26 cellular contexts compared by ENCODE assay signal in genomic region chr14:68656452-68656851, GRCh38.
DNase-seq lines count a peak whose midpoint lies in the region; ATAC-seq, FAIRE-seq and TF ChIP-seq lines count a peak whose summit lies in the region.
"Had no signal": no experiment of that assay in that cellular context is flagged by ENCODE, and none has a peak within 500 bp of the region (broad histone marks: within the 10 kb centered on the region; RNA-seq: fewer than 3 reads in every experiment).

No MANE protein-coding gene starts in this region.

- peak in 1 of 2 experiments; percentile 15; a peak in 2 of 6 replicates for ATAC-seq in A549
- no peak for ATAC-seq in GM18511 (IDR thresholded peaks at IDR 0.05; ENCODE audit: unreplicated experiment)
- ATAC-seq: activated naive CD8-positive, alpha-beta T cell treated with anti-CD3 and anti-CD28 coated beads, Interleukin-2, amount 50 U/mL, for 24 hours; natural killer cell; right cardiac atrium; stimulated activated memory B cell treated with anti-CD40 and anti-IgM and Interleukin-4, amounts not matched to agents 10 μg/mL and 1 μg/mL and 100 μg/mL, for 72 hours had no signal

- H4K8ac ChIP-seq in trophoblast cell (ENCODE audit: low read depth, low read length), result peak overlapping the region; percentile 30

- H3K79me1 ChIP-seq in trophoblast cell (ENCODE audit: low read length), result peaks cover 47% of the 10 kb centered on the region

- no peak overlapping the region for H3K4ac ChIP-seq in trophoblast cell (ENCODE audit: low read depth, low read length)

- in situ Hi-C loops in transverse colon (cut with MboI; ENCODE audit: low pct_ligation_motif_present in 1 of 4, low pct_unique_long_range_greater_than_20kb in 1 of 4, low sequenced_read_pairs in 3 of 4), result no loop called here

- H3K4me2 ChIP-seq in A549, result no peak overlapping the region
- H3K4me2 ChIP-seq in Loucy (ENCODE audit: low read depth, low read length, poor library complexity, severe bottlenecking), result no peak overlapping the region
- no peak overlapping the region for H3K4me2 ChIP-seq in hepatocyte
- H3K4me2 ChIP-seq in trophoblast cell (ENCODE audit: low read length), result no peak overlapping the region

- no peak for TF ChIP-seq POLR2A in A549 (IDR thresholded peaks at IDR 0.05; ENCODE audit: low read length)
- no peak for TF ChIP-seq POLR2A in transverse colon (IDR thresholded peaks at IDR 0.05)

- no peak overlapping the region for H3K27ac Mint-ChIP-seq in CD14-positive monocyte
- H3K27ac Mint-ChIP-seq: activated CD4-positive, alpha-beta memory T cell treated with anti-CD3 and anti-CD28 coated beads for 36 hours; activated naive CD8-positive, alpha-beta T cell treated with anti-CD3 and anti-CD28 coated beads, Interleukin-2, amount 50 U/mL, for 24 hours; natural killer cell; T-helper 1 cell treated with Interleukin-12 subunit alpha and Interleukin-12 subunit beta and Interleukin-4 antibody, amounts not matched to agents 30 μg/mL and 1 μg/mL, for 36 hours had no signal

- H3K9me2 ChIP-seq in Loucy (replicated peaks; ENCODE audit: low read depth, low read length), result no peaks in the 10 kb centered on the region
- no peaks in the 10 kb centered on the region for H3K9me2 ChIP-seq in hepatocyte (replicated peaks; ENCODE audit: insufficient read depth)
- H3K9me2 ChIP-seq: SK-N-SH had no signal

- WGBS in A549 (ENCODE audit: missing lambda C conversion rate), result 91% methylated on average over 6 of the region's 8 CpGs
- WGBS in hepatocyte (ENCODE audit: low lambda C conversion rate, missing lambda C conversion rate), result 96% methylated on average over 8 of the region's 8 CpGs
- no CpG with 5 or more reads among the region's 8 CpGs for WGBS in trophoblast cell (ENCODE audit: extremely low coverage, insufficient coverage, insufficient read length)
- 97% methylated on average over 7 of the region's 8 CpGs; no CpG with 5 or more reads in 1 of the 2 donors for WGBS in transverse colon (ENCODE audit: low coverage in 1 of 2), 2 donors

- H3K27ac ChIP-seq in A549 (peak overlapping the region; percentile 64 to 83), hepatocyte (peak overlapping the region; percentile 92), trophoblast cell (ENCODE audit: low read depth, low read length) (no peak overlapping the region), transverse colon (peak overlapping the region in 2 of 4 donors; percentile 52 to 91)
- H3K27ac ChIP-seq: pancreas had no signal

- H3K9me3 Mint-ChIP-seq in CD14-positive monocyte, result no peaks in the 10 kb centered on the region
- H3K9me3 Mint-ChIP-seq: activated CD4-positive, alpha-beta memory T cell treated with anti-CD3 and anti-CD28 coated beads for 36 hours; activated naive CD8-positive, alpha-beta T cell treated with anti-CD3 and anti-CD28 coated beads, Interleukin-2, amount 50 U/mL, for 24 hours; natural killer cell; stimulated activated memory B cell treated with anti-CD40 and anti-IgM and Interleukin-4, amounts not matched to agents 10 μg/mL and 1 μg/mL and 100 μg/mL, for 72 hours; T-helper 1 cell treated with Interleukin-12 subunit alpha and Interleukin-12 subunit beta and Interleukin-4 antibody, amounts not matched to agents 30 μg/mL and 1 μg/mL, for 36 hours had no signal

- H3K36me3 Mint-ChIP-seq in CD14-positive monocyte, result peaks cover 0 to 13% of the 10 kb centered on the region in 2 donors
- H3K36me3 Mint-ChIP-seq: activated CD4-positive, alpha-beta memory T cell treated with anti-CD3 and anti-CD28 coated beads for 36 hours; natural killer cell had no signal

- no peak for TF ChIP-seq EP300 in A549 (IDR thresholded peaks at IDR 0.05)
- TF ChIP-seq EP300 in transverse colon (IDR thresholded peaks at IDR 0.05; ENCODE audit: low read depth), result no peak

- no peak for FAIRE-seq in A549 (lab: Jason Lieb, UNC)
- FAIRE-seq: G401.6, pancreas, TTC549 had no signal

- H4K20me1 ChIP-seq in Loucy (ENCODE audit: insufficient read depth, low read length, poor library complexity, severe bottlenecking) (no peaks in the 10 kb centered on the region), hepatocyte (ENCODE audit: insufficient read depth, poor library complexity, severe bottlenecking) (no peaks in the 10 kb centered on the region)

- H3K4me3 ChIP-seq in A549 (no peak overlapping the region), Loucy (ENCODE audit: low read length, poor library complexity, severe bottlenecking) (no peak overlapping the region), hepatocyte (no peak overlapping the region), trophoblast cell (ENCODE audit: low read depth, low read length) (no peak overlapping the region), transverse colon (no peak overlapping the region)
- H3K4me3 ChIP-seq: pancreas, testis had no signal

- H3K27me3 ChIP-seq in Loucy (ENCODE audit: insufficient read depth, low read length, poor library complexity, severe bottlenecking) (no peaks in the 10 kb centered on the region), hepatocyte (no peaks in the 10 kb centered on the region), trophoblast cell (ENCODE audit: insufficient read depth, low read length) (no peaks in the 10 kb centered on the region), transverse colon (no peaks in the 10 kb centered on the region)
- H3K27me3 ChIP-seq: BE2C, pancreas, testis had no signal

- H2AFZ ChIP-seq in Loucy (ENCODE audit: low read length) (no peak overlapping the region), hepatocyte (no peak overlapping the region), trophoblast cell (ENCODE audit: insufficient read depth, low read length, poor library complexity) (no peak overlapping the region)

- DNase-seq in A549 (ENCODE audit: low read depth in 1 of 2, low spot score in 1 of 2) (no peak), hepatocyte (ENCODE audit: low spot score) (no peak), trophoblast cell (no peak), CD14-positive monocyte (ENCODE audit: low spot score) (no peak), HCEC 1CT (no peak), transverse colon (no peak)
- DNase-seq: activated CD4-positive, alpha-beta memory T cell treated with anti-CD3 and anti-CD28 coated beads for 36 hours; activated gamma-delta T cell treated with Interleukin-2 at 50 U/mL for 16 hours; activated naive CD8-positive, alpha-beta T cell treated with anti-CD3 and anti-CD28 coated beads, Interleukin-2, amount 50 U/mL, for 24 hours; activated T-cell treated with anti-CD3 and anti-CD28 coated beads for 4 hours; BE2C; natural killer cell; NCI-H1436 treated with DMSO at 0.1 percent for 48 hours; NCI-H446 treated with DMSO at 0.1 percent for 48 hours; stimulated activated CD4-positive, alpha-beta T cell treated with anti-CD3 and anti-CD28 coated beads, Interleukin-12 subunit alpha, Interleukin-12 subunit beta, amount 100 ng/mL, for 4 hours; stimulated activated CD4-positive, alpha-beta T cell treated with anti-CD3 and anti-CD28 coated beads, Interleukin-4, amount 100 ng/mL, for 4 hours; testis had no signal

- H4K91ac ChIP-seq in trophoblast cell (ENCODE audit: low read depth, low read length), result peak overlapping the region; percentile 83

- H2BK5ac ChIP-seq in trophoblast cell (ENCODE audit: low read depth, low read length, poor library complexity), result no peak overlapping the region

- peak overlapping the region; percentile 59 for H2AK5ac ChIP-seq in trophoblast cell (ENCODE audit: low read length)

- H3K9me3 ChIP-seq in A549, result no peaks in the 10 kb centered on the region
- H3K9me3 ChIP-seq in Loucy (ENCODE audit: insufficient read depth, low read depth, low read length), result no peaks in the 10 kb centered on the region
- no peaks in the 10 kb centered on the region for H3K9me3 ChIP-seq in hepatocyte (ENCODE audit: low read depth)
- H3K9me3 ChIP-seq in trophoblast cell (ENCODE audit: insufficient read depth, low read depth, low read length), result no peaks in the 10 kb centered on the region
- H3K9me3 ChIP-seq in transverse colon, result no peaks in the 10 kb centered on the region
- H3K9me3 ChIP-seq: BE2C, pancreas, SK-N-SH, testis had no signal

- H3K14ac ChIP-seq in trophoblast cell (ENCODE audit: low read length), result peak overlapping the region; percentile 49

- no peak overlapping the region for H4K12ac ChIP-seq in trophoblast cell (ENCODE audit: low read depth, low read length)

- no peaks in the 10 kb centered on the region for H3K79me2 ChIP-seq in Loucy (ENCODE audit: insufficient read depth, low read length)
- no peaks in the 10 kb centered on the region for H3K79me2 ChIP-seq in hepatocyte
- peaks cover 5% of the 10 kb centered on the region for H3K79me2 ChIP-seq in trophoblast cell (ENCODE audit: control insufficient read depth, insufficient read depth, low read length, poor library complexity)

- peak overlapping the region; percentile 27 for H3K18ac ChIP-seq in trophoblast cell (ENCODE audit: low read length)

- H3F3A ChIP-seq in Loucy (ENCODE audit: low read depth), result no peaks in the 10 kb centered on the region

- no peak for TF ChIP-seq RAD21 in A549 (conservative IDR thresholded peaks at IDR 0.05 in 1 of 2, IDR thresholded peaks at IDR 0.05 in 1 of 2)

- CTCF ChIA-PET in A549 (lab: Yijun Ruan, JAX), result interaction anchor here (1.0 to 2.0 kb wide), 6 partner anchors 8 to 59 kb away, joined by 3 to 8 read pairs (median 4); no protein-coding TSS in a partner anchor

- H3K4me3 Mint-ChIP-seq in CD14-positive monocyte, result no peak overlapping the region
- H3K4me3 Mint-ChIP-seq: activated CD4-positive, alpha-beta memory T cell treated with anti-CD3 and anti-CD28 coated beads for 36 hours; activated naive CD8-positive, alpha-beta T cell treated with anti-CD3 and anti-CD28 coated beads, Interleukin-2, amount 50 U/mL, for 24 hours; natural killer cell; stimulated activated memory B cell treated with anti-CD40 and anti-IgM and Interleukin-4, amounts not matched to agents 10 μg/mL and 1 μg/mL and 100 μg/mL, for 72 hours; T-helper 1 cell treated with Interleukin-12 subunit alpha and Interleukin-12 subunit beta and Interleukin-4 antibody, amounts not matched to agents 30 μg/mL and 1 μg/mL, for 36 hours had no signal

- H2BK12ac ChIP-seq in trophoblast cell (ENCODE audit: low read length), result peak overlapping the region; percentile 70

- no peak for TF ChIP-seq CTCF in A549 (IDR thresholded peaks at IDR 0.05)
- TF ChIP-seq CTCF in Loucy (conservative IDR thresholded peaks at IDR 0.05; ENCODE audit: low read length), result no peak
- TF ChIP-seq CTCF in hepatocyte (IDR thresholded peaks at IDR 0.05; ENCODE audit: poor library complexity), result no peak
- no peak for TF ChIP-seq CTCF in CD14-positive monocyte (IDR thresholded peaks at IDR 0.05)
- no peak for TF ChIP-seq CTCF in transverse colon (IDR thresholded peaks at IDR 0.05)

- H3K4me1 Mint-ChIP-seq in CD14-positive monocyte, result peaks cover 38% of the 10 kb centered on the region

- H3K4me1 ChIP-seq in A549, result peaks cover 19% of the 10 kb centered on the region; the same call in 2 of the 3 replicates
- peaks cover 27% of the 10 kb centered on the region for H3K4me1 ChIP-seq in Loucy (ENCODE audit: insufficient read depth, low read length, poor library complexity, severe bottlenecking)
- peaks cover 51% of the 10 kb centered on the region for H3K4me1 ChIP-seq in hepatocyte (ENCODE audit: insufficient read depth)
- peaks cover 40 to 46% of the 10 kb centered on the region in 2 experiments for H3K4me1 ChIP-seq in trophoblast cell (ENCODE audit: control insufficient read depth in 1 of 2, insufficient read depth in 2 of 2, low read length in 2 of 2)
- H3K4me1 ChIP-seq in transverse colon, result peaks cover 22 to 42% (median 35%) of the 10 kb centered on the region in 4 donors

- no peaks in the 10 kb centered on the region for H3K36me3 ChIP-seq in Loucy (ENCODE audit: insufficient read depth, low read length)
- no peaks in the 10 kb centered on the region for H3K36me3 ChIP-seq in hepatocyte (replicated peaks; ENCODE audit: insufficient read depth, low read depth)
- H3K36me3 ChIP-seq in trophoblast cell (ENCODE audit: control insufficient read depth in 1 of 2, insufficient read depth in 2 of 2, low read length in 2 of 2), result no peaks in the 10 kb centered on the region
- no peaks in the 10 kb centered on the region for H3K36me3 ChIP-seq in transverse colon
- H3K36me3 ChIP-seq: BE2C, pancreas had no signal

- H3K9ac ChIP-seq in Loucy (ENCODE audit: low read depth, low read length, poor library complexity, severe bottlenecking), result peak overlapping the region; percentile 26
- no peak overlapping the region for H3K9ac ChIP-seq in trophoblast cell (ENCODE audit: low read length)
- H3K9ac ChIP-seq: SK-N-SH had no signal

- POLR2A ChIA-PET in A549 (lab: Yijun Ruan, JAX), result no interaction called here

- intact Hi-C loops in CD14-positive monocyte (cut with micrococcal nuclease), result no loop called here
- intact Hi-C loops in transverse colon (cut with DNase I; ENCODE audit: low total_unique reads), result loop anchor here (10.0 kb wide), 1 partner anchor 112 kb away; no protein-coding TSS in a partner anchor

- H3K23ac ChIP-seq in trophoblast cell (ENCODE audit: low read length), result no peak overlapping the region

- H3K27me3 Mint-ChIP-seq in CD14-positive monocyte (ENCODE audit: low read depth in 3 of 3), result peaks cover 7 to 12% (median 7%) of the 10 kb centered on the region in 3 donors
- H3K27me3 Mint-ChIP-seq: activated CD4-positive, alpha-beta memory T cell treated with anti-CD3 and anti-CD28 coated beads for 36 hours; activated naive CD8-positive, alpha-beta T cell treated with anti-CD3 and anti-CD28 coated beads, Interleukin-2, amount 50 U/mL, for 24 hours; stimulated activated memory B cell treated with anti-CD40 and anti-IgM and Interleukin-4, amounts not matched to agents 10 μg/mL and 1 μg/mL and 100 μg/mL, for 72 hours had no signal

- H2BK120ac ChIP-seq in trophoblast cell (ENCODE audit: insufficient read depth, low read length, poor library complexity), result peak overlapping the region; percentile 61
